1 cellular context compared by ENCODE assay signal in genomic region chr2:96049049-96049916, GRCh38.
TF ChIP-seq lines count a peak whose summit lies in the region.

No MANE protein-coding gene starts in this region.

TF ChIP-seq in H1, 55 proteins besides CTCF, POLR2A, EP300 and RAD21:
- peak; percentile 21; the same call in 1 of the 2 replicates for TF ChIP-seq MAX (IDR thresholded peaks at IDR 0.05)
